In genomic region chr9:36161187-36161586, GRCh38 we compare ENCODE assay signal across 16 cellular contexts. TPM values are rescaled to one million over a fixed set of nuclear protein-coding genes. Genes with fewer than 3 reads are reported as not detected.
DNase-seq lines count a peak whose midpoint lies in the region; ATAC-seq and TF ChIP-seq lines count a peak whose summit lies in the region.
"Had no signal": no experiment of that assay in that cellular context is flagged by ENCODE, and none has a peak within 500 bp of the region (broad histone marks: within the 10 kb centered on the region; RNA-seq: fewer than 3 reads in every experiment).

No MANE protein-coding gene starts in this region.

- H3K4me1 ChIP-seq in mammary epithelial cell (ENCODE audit: insufficient read depth, low read length) (peaks cover 2% of the 10 kb centered on the region), mesenchymal stem cell (ENCODE audit: control insufficient read depth, insufficient read depth, low read depth, low read length) (peaks cover 29% of the 10 kb centered on the region), tibial artery (peaks cover 4 to 66% (median 46%) of the 10 kb centered on the region in 4 donors)

- BruUV-seq in MCF 10A (replicated peaks; lab: Mats Ljungman, UMichigan) (no TSS peak), mammary epithelial cell (replicated peaks; lab: Mats Ljungman, UMichigan) (no TSS peak)

- H4K8ac ChIP-seq in mesenchymal stem cell (ENCODE audit: low read length): no peak overlapping the region

- 94% methylated on average over 2 of the region's 2 CpGs for WGBS in mammary epithelial cell (ENCODE audit: low coverage, missing lambda C conversion rate)
- 88% methylated on average over 2 of the region's 2 CpGs for WGBS in mesenchymal stem cell

- H3K9me3 Mint-ChIP-seq in MCF 10A (ENCODE audit: unreplicated experiment): no peaks in the 10 kb centered on the region

- no peak overlapping the region for H3K23ac ChIP-seq in mesenchymal stem cell (ENCODE audit: low read length in 2 of 2)

- in situ Hi-C loops in mammary epithelial cell (cut with MboI; ENCODE audit: low sequenced_read_pairs in 2 of 2): no loop called here

- no peak overlapping the region for H3K27ac Mint-ChIP-seq in MCF 10A (ENCODE audit: low read depth, unreplicated experiment)
- H3K27ac Mint-ChIP-seq: activated CD4-positive, alpha-beta T cell treated with anti-CD3 and anti-CD28 coated beads, Interleukin-2, amount 10 ng/mL, durations not matched to agents 24 days and 14 days had no signal

- H4K20me1 ChIP-seq in mammary epithelial cell (ENCODE audit: insufficient read depth, low read length): no peaks in the 10 kb centered on the region

- no peak overlapping the region for H3K18ac ChIP-seq in mesenchymal stem cell (ENCODE audit: low read depth in 1 of 2, low read length in 2 of 2)

- H3K9ac ChIP-seq in mammary epithelial cell (ENCODE audit: insufficient read depth, low read length): no peak overlapping the region
- H3K9ac ChIP-seq in mesenchymal stem cell (ENCODE audit: low read length): peak overlapping the region; percentile 38

- peak overlapping the region in 1 of 2 experiments; percentile 55 for H3K4ac ChIP-seq in mesenchymal stem cell (ENCODE audit: low read depth in 1 of 2, low read length in 2 of 2)

- H2BK5ac ChIP-seq in mesenchymal stem cell (ENCODE audit: low read depth, low read length, poor library complexity, severe bottlenecking): no peak overlapping the region

- intact Hi-C loops in MCF 10A (cut with micrococcal nuclease): no loop called here
- intact Hi-C loops in mammary epithelial cell (cut with micrococcal nuclease): no loop called here
- intact Hi-C loops in tibial artery (cut with DNase I; ENCODE audit: low total_unique reads): loop anchor here (10.0 kb wide), 1 partner anchor 126 kb away; the partner anchor contains the start of gene RECK

- no peak overlapping the region for H4K91ac ChIP-seq in mesenchymal stem cell (ENCODE audit: low read length)

- no peak overlapping the region for H3K4me3 Mint-ChIP-seq in MCF 10A (ENCODE audit: unreplicated experiment)
- H3K4me3 Mint-ChIP-seq: activated CD4-positive, alpha-beta T cell treated with anti-CD3 and anti-CD28 coated beads, Interleukin-2, amount 10 ng/mL, durations not matched to agents 24 days and 14 days had no signal

- ATAC-seq in GM19455 (IDR thresholded peaks at IDR 0.05; ENCODE audit: unreplicated experiment): no peak
- no peak for ATAC-seq in GM21360 (IDR thresholded peaks at IDR 0.05; ENCODE audit: unreplicated experiment)
- ATAC-seq: PC-3 had no signal

- CTCF ChIA-PET in MCF 10A (lab: Yijun Ruan, JAX) (interaction anchor here (0.5 to 2.5 kb wide), 4 partner anchors 30 to 59 kb away, joined by 3 to 13 read pairs (median 4); partner anchors contain the start of gene CLTA), mammary epithelial cell (lab: Charles Lee; ENCODE audit: low non-redundant PET) (interaction anchor here (0.6 kb wide), 1 partner anchor 13 kb away, joined by 3 read pairs; no protein-coding TSS in a partner anchor)

- H3K36me3 Mint-ChIP-seq in MCF 10A (ENCODE audit: insufficient read depth, unreplicated experiment): no peaks in the 10 kb centered on the region

- no peak overlapping the region for H2BK15ac ChIP-seq in mesenchymal stem cell (ENCODE audit: low read depth, poor library complexity, severe bottlenecking)

- TF ChIP-seq CTCF in MCF 10A (IDR thresholded peaks at IDR 0.05; ENCODE audit: unreplicated experiment) (no peak), mammary epithelial cell (conservative IDR thresholded peaks at IDR 0.05 in 1 of 2, IDR thresholded peaks at IDR 0.05 in 1 of 2; ENCODE audit: extremely low read depth in 1 of 2, insufficient read depth in 1 of 2, low read depth in 1 of 2, low read length in 2 of 2) (no peak), tibial artery (IDR thresholded peaks at IDR 0.05) (no peak)

- H3K79me1 ChIP-seq in mesenchymal stem cell (replicated peaks; ENCODE audit: low read length, poor library complexity, severe bottlenecking): no peaks in the 10 kb centered on the region

- dilution Hi-C loops in mammary epithelial cell (cut with HindIII; ENCODE audit: low sequenced_read_pairs): no loop called here

- no peak overlapping the region for H2AFZ ChIP-seq in mammary epithelial cell (ENCODE audit: low read depth, low read length)
- H2AFZ ChIP-seq in mesenchymal stem cell (ENCODE audit: low read depth, low read length): no peak overlapping the region

- H3K27ac ChIP-seq in mammary epithelial cell (ENCODE audit: insufficient read depth, low read depth, low read length) (no peak overlapping the region), mesenchymal stem cell (ENCODE audit: low read length, poor library complexity, severe bottlenecking) (peak overlapping the region; percentile 54), tibial artery (peak overlapping the region; percentile 53 to 77)

- no peak overlapping the region for H2BK120ac ChIP-seq in mesenchymal stem cell (ENCODE audit: low read depth, low read length)

- H3K27me3 ChIP-seq in mammary epithelial cell (ENCODE audit: insufficient read depth, low read length): no peaks in the 10 kb centered on the region
- H3K27me3 ChIP-seq in mesenchymal stem cell (ENCODE audit: control insufficient read depth in 1 of 2, insufficient read depth in 1 of 2, low read length in 2 of 2): no peaks in the 10 kb centered on the region
- no peaks in the 10 kb centered on the region for H3K27me3 ChIP-seq in tibial artery
- H3K27me3 ChIP-seq: upper lobe of left lung had no signal

- peaks cover 3% of the 10 kb centered on the region for H3K9me3 ChIP-seq in mammary epithelial cell (replicated peaks; ENCODE audit: insufficient read depth, low read length)
- peaks cover 3% of the 10 kb centered on the region for H3K9me3 ChIP-seq in mesenchymal stem cell (ENCODE audit: control insufficient read depth, low read length)
- H3K9me3 ChIP-seq in tibial artery: no peaks in the 10 kb centered on the region

- H2BK12ac ChIP-seq in mesenchymal stem cell (ENCODE audit: low read length in 2 of 2): no peak overlapping the region

- H3K4me2 ChIP-seq in mammary epithelial cell (ENCODE audit: insufficient read depth, low read depth, low read length) (no peak overlapping the region), mesenchymal stem cell (ENCODE audit: low read length, poor library complexity, severe bottlenecking) (no peak overlapping the region)

- POLR2A ChIA-PET in MCF 10A (lab: Yijun Ruan, JAX): no interaction called here

- H3K27me3 Mint-ChIP-seq in MCF 10A (ENCODE audit: insufficient read depth, unreplicated experiment): no peaks in the 10 kb centered on the region

- H3K36me3 ChIP-seq in mammary epithelial cell (ENCODE audit: insufficient read depth, low read length) (no peaks in the 10 kb centered on the region), mesenchymal stem cell (ENCODE audit: control insufficient read depth in 1 of 2, insufficient read depth in 2 of 2, low read depth in 1 of 2, low read length in 2 of 2) (peaks cover 3 to 9% of the 10 kb centered on the region in 2 experiments), tibial artery (peaks cover 0 to 4% (median 4%) of the 10 kb centered on the region in 3 donors)

- peaks cover 8% of the 10 kb centered on the region for H3K4me1 Mint-ChIP-seq in MCF 10A (ENCODE audit: insufficient read depth, unreplicated experiment)

- H3K14ac ChIP-seq in mesenchymal stem cell (ENCODE audit: low read length in 2 of 2): no peak overlapping the region

- no peaks in the 10 kb centered on the region for H3K79me2 ChIP-seq in mammary epithelial cell (ENCODE audit: insufficient read depth, low read length)

- peak overlapping the region; percentile 100 for H2AK5ac ChIP-seq in mesenchymal stem cell (ENCODE audit: low read length, severe bottlenecking)

- H3K4me3 ChIP-seq in mammary epithelial cell (replicated peaks in 1 of 3; ENCODE audit: insufficient read depth in 1 of 3, low read depth in 2 of 3, low read length in 3 of 3): no peak overlapping the region
- peak overlapping the region in 1 of 2 experiments; percentile 42 for H3K4me3 ChIP-seq in mesenchymal stem cell (ENCODE audit: insufficient read depth in 1 of 2, low read depth in 1 of 2, low read length in 2 of 2)
- H3K4me3 ChIP-seq in tibial artery: no peak overlapping the region
- H3K4me3 ChIP-seq: upper lobe of left lung had no signal

- peak; percentile 17 for DNase-seq in MCF 10A (ENCODE audit: unreplicated experiment)
- DNase-seq in mammary epithelial cell: no peak
- DNase-seq in astrocyte of the hippocampus (ENCODE audit: low read depth, low spot score): peak; percentile 40
- peak; percentile 42 for DNase-seq in mesenchymal stem cell
- DNase-seq in tibial artery: peak in 1 of 2 donors; percentile 23
- DNase-seq in NCI-H1048 (lab: John Stamatoyannopoulos, UW): no peak
- DNase-seq: activated CD4-positive, alpha-beta T cell treated with anti-CD3 and anti-CD28 coated beads, Interleukin-2, amount 10 ng/mL, durations not matched to agents 24 days and 14 days; DMS153; NCI-H1092 treated with DMSO at 0.1 percent for 48 hours; NCI-H226; PC-3; small intestine; upper lobe of left lung had no signal

RNA-seq across cellular contexts. Expression of gene CCIN, which starts 8.0 kb away (rescaled TPM):
- total RNA-seq in MCF 10A (2022): not detected in 2 replicates
- total RNA-seq in mammary epithelial cell: not detected
- not detected for polyA plus RNA-seq in mammary epithelial cell
- polyA minus RNA-seq in mammary epithelial cell: not detected
- 0.01 TPM for polyA plus RNA-seq in mesenchymal stem cell (2013, experiment 1 of 2)
- 0.04 TPM for polyA plus RNA-seq in mesenchymal stem cell (2013, experiment 2 of 2)
- total RNA-seq: A673; activated CD4-positive, alpha-beta T cell treated with anti-CD3 and anti-CD28 coated beads, Interleukin-2, amount 10 ng/mL, durations not matched to agents 24 days and 14 days had no signal

RNA-seq across cellular contexts. Expression of gene GLIPR2, which starts 24.7 kb away (rescaled TPM):
- 0.96 and 3.1 TPM in 2 replicates for total RNA-seq in MCF 10A (2022)
- 1 to 10 TPM; 1.2 to 2.1 TPM for total RNA-seq in mammary epithelial cell
- 2.4 TPM for polyA plus RNA-seq in mammary epithelial cell
- not detected for polyA minus RNA-seq in mammary epithelial cell
- 36.0 TPM for polyA plus RNA-seq in mesenchymal stem cell (2013, experiment 1 of 2)
- 35.7 TPM for polyA plus RNA-seq in mesenchymal stem cell (2013, experiment 2 of 2)

RNA-seq across cellular contexts. Expression of gene CLTA, which starts 29.5 kb away (rescaled TPM):
- total RNA-seq in MCF 10A (2022) (189 and 218 TPM in 2 replicates), mammary epithelial cell (100 to 1,000 TPM; 130 to 217 TPM)
- 231 TPM for polyA plus RNA-seq in mammary epithelial cell
- 60.1 TPM for polyA minus RNA-seq in mammary epithelial cell
- polyA plus RNA-seq in mesenchymal stem cell (2013, experiment 1 of 2): 420 TPM
- 415 TPM for polyA plus RNA-seq in mesenchymal stem cell (2013, experiment 2 of 2)

Comparison
In these comparisons a context has a peak if more than half of its experiments do, and no peak if none do; other contexts are left out.
1. DNase-seq: peak in MCF 10A (single experiment), astrocyte of the hippocampus (single experiment) and mesenchymal stem cell (single experiment); none in mammary epithelial cell (single experiment) and NCI-H1048 (single experiment).